9 cellular contexts compared by ENCODE assay signal in genomic region chr1:177983824-177984528, GRCh38. TPM values are rescaled to one million over a fixed set of nuclear protein-coding genes. Genes with fewer than 3 reads are reported as not detected.
A peak's percentile ranks its signal among the peaks of the same experiment; 100 is the strongest.
DNase-seq lines count a peak whose midpoint lies in the region; ATAC-seq and TF ChIP-seq lines count a peak whose summit lies in the region.
"Had no signal": no experiment of that assay in that cellular context is flagged by ENCODE, and none has a peak within 500 bp of the region (broad histone marks: within the 10 kb centered on the region; RNA-seq: fewer than 3 reads in every experiment).

No MANE protein-coding gene starts in this region.

- ATAC-seq in HG03025 (IDR thresholded peaks at IDR 0.05; ENCODE audit: low FRiP score, unreplicated experiment) = no peak
- no peak for ATAC-seq in activated CD8-positive, alpha-beta T cell treated with anti-CD3 and anti-CD28 coated beads, Interleukin-2, amount 10 ng/mL, durations not matched to agents 7 days and 5 days

- H3K27ac ChIP-seq in HEK293 (ENCODE audit: extremely low read depth, low read depth, low read length) (no peak overlapping the region), rectal smooth muscle tissue (ENCODE audit: low read depth, low read length) (no peak overlapping the region), MM.1S (ENCODE audit: low read length) (no peak overlapping the region)
- H3K27ac ChIP-seq: HL-60 had no signal

- POLR2A ChIA-PET in HEK293 (lab: Yijun Ruan, JAX) = no interaction called here
- POLR2A ChIA-PET in activated CD8-positive, alpha-beta T cell treated with anti-CD3 and anti-CD28 coated beads, Interleukin-2, amount 10 ng/mL, durations not matched to agents 7 days and 5 days (lab: Charles Lee) = no interaction called here

- H3K9ac ChIP-seq in rectal smooth muscle tissue (ENCODE audit: low read length) (no peak overlapping the region), MM.1S (ENCODE audit: low read length) (no peak overlapping the region)

- H2AFZ ChIP-seq in MM.1S (ENCODE audit: low read length) = no peak overlapping the region

- H3K9me2 ChIP-seq in MM.1S (replicated peaks; ENCODE audit: insufficient read depth, low read length) = no peaks in the 10 kb centered on the region

- TF ChIP-seq CTCF in HEK293 (tag by site-specific recombination; IDR thresholded peaks at IDR 0.05) = no peak
- no peak for TF ChIP-seq CTCF in MM.1S (IDR thresholded peaks at IDR 0.05; ENCODE audit: low read length)

- H3K4me1 Mint-ChIP-seq in activated CD8-positive, alpha-beta T cell treated with anti-CD3 and anti-CD28 coated beads, Interleukin-2, amount 10 ng/mL, durations not matched to agents 7 days and 5 days (ENCODE audit: low read depth) = no peaks in the 10 kb centered on the region

- no peaks in the 10 kb centered on the region for H3K36me3 ChIP-seq in HEK293 (ENCODE audit: control insufficient read depth in 2 of 2, insufficient read depth in 1 of 2, low read length in 2 of 2)
- H3K36me3 ChIP-seq in rectal smooth muscle tissue (ENCODE audit: control insufficient read depth, insufficient read depth, low read length) = no peaks in the 10 kb centered on the region
- no peaks in the 10 kb centered on the region for H3K36me3 ChIP-seq in MM.1S (replicated peaks; ENCODE audit: insufficient read depth, low read length)

- peaks cover 4% of the 10 kb centered on the region for H3K9me3 Mint-ChIP-seq in activated CD8-positive, alpha-beta T cell treated with anti-CD3 and anti-CD28 coated beads, Interleukin-2, amount 10 ng/mL, durations not matched to agents 7 days and 5 days (ENCODE audit: insufficient read depth)

- no peak overlapping the region for H3K4me2 ChIP-seq in MM.1S (ENCODE audit: low read depth, low read length)

- H3K27ac Mint-ChIP-seq in activated CD8-positive, alpha-beta T cell treated with anti-CD3 and anti-CD28 coated beads, Interleukin-2, amount 10 ng/mL, durations not matched to agents 7 days and 5 days = no peak overlapping the region

- H4K20me1 ChIP-seq in MM.1S (ENCODE audit: insufficient read depth, low read length) = no peaks in the 10 kb centered on the region

- DNase-seq in SK-N-DZ (ENCODE audit: low spot score) = peak; percentile 29
- peak; percentile 91 for DNase-seq in glomerular visceral epithelial cell (ENCODE audit: extremely low spot score)
- no peak for DNase-seq in MM.1S
- no peak for DNase-seq in cortex of kidney (lab: John Stamatoyannopoulos, UW)
- DNase-seq in activated CD8-positive, alpha-beta T cell treated with anti-CD3 and anti-CD28 coated beads, Interleukin-2, amount 10 ng/mL, durations not matched to agents 7 days and 5 days = no peak

- CTCF ChIA-PET in HEK293 (lab: Yijun Ruan, JAX) = interaction anchor here (0.6 to 1.0 kb wide), 2 partner anchors 48 to 802 kb away, joined by 3 to 5 read pairs; no protein-coding TSS in a partner anchor
- CTCF ChIA-PET in activated CD8-positive, alpha-beta T cell treated with anti-CD3 and anti-CD28 coated beads, Interleukin-2, amount 10 ng/mL, durations not matched to agents 7 days and 5 days (lab: Charles Lee) = no interaction called here

- no peaks in the 10 kb centered on the region for H3K4me1 ChIP-seq in HEK293 (ENCODE audit: control insufficient read depth, insufficient read depth, low read length)
- H3K4me1 ChIP-seq in rectal smooth muscle tissue (ENCODE audit: control insufficient read depth, insufficient read depth, low read length) = peaks cover 5% of the 10 kb centered on the region
- no peaks in the 10 kb centered on the region for H3K4me1 ChIP-seq in MM.1S (ENCODE audit: low read length)

- H3K9me3 ChIP-seq in HEK293 (ENCODE audit: control insufficient read depth, insufficient read depth, low read depth, low read length) (no peaks in the 10 kb centered on the region), MM.1S (replicated peaks; ENCODE audit: insufficient read depth, low read length) (no peaks in the 10 kb centered on the region)

- no peaks in the 10 kb centered on the region for H3K79me2 ChIP-seq in MM.1S (ENCODE audit: low read length)

- no peaks in the 10 kb centered on the region for H3F3A ChIP-seq in MM.1S (ENCODE audit: insufficient read depth, low read length)

- H3K27me3 ChIP-seq in rectal smooth muscle tissue (ENCODE audit: control insufficient read depth, insufficient read depth, low read length) (no peaks in the 10 kb centered on the region), MM.1S (replicated peaks; ENCODE audit: insufficient read depth, low read length) (no peaks in the 10 kb centered on the region)

- H3K36me3 Mint-ChIP-seq in activated CD8-positive, alpha-beta T cell treated with anti-CD3 and anti-CD28 coated beads, Interleukin-2, amount 10 ng/mL, durations not matched to agents 7 days and 5 days (ENCODE audit: low read depth) = no peaks in the 10 kb centered on the region

- H3K4me3 ChIP-seq in HEK293 (ENCODE audit: low read depth, low read length) (no peak overlapping the region), rectal smooth muscle tissue (ENCODE audit: low read length) (peak overlapping the region; percentile 21), MM.1S (ENCODE audit: low read length) (no peak overlapping the region)

- H3K4me3 Mint-ChIP-seq in activated CD8-positive, alpha-beta T cell treated with anti-CD3 and anti-CD28 coated beads, Interleukin-2, amount 10 ng/mL, durations not matched to agents 7 days and 5 days = no peak overlapping the region

- H3K27me3 Mint-ChIP-seq in activated CD8-positive, alpha-beta T cell treated with anti-CD3 and anti-CD28 coated beads, Interleukin-2, amount 10 ng/mL, durations not matched to agents 7 days and 5 days (ENCODE audit: low read depth) = no peaks in the 10 kb centered on the region

TF ChIP-seq in HEK293, 187 proteins besides CTCF, POLR2A, EP300 and RAD21 (continues in another document):
- TF ChIP-seq ZNF561 (tag by site-specific recombination; IDR thresholded peaks at IDR 0.05; ENCODE audit: borderline replicate concordance) (peak; percentile 68; the same call in 1 of the 2 replicates), ZNF701 (tag by site-specific recombination; IDR thresholded peaks at IDR 0.05) (no peak), ZNF416 (tag by site-specific recombination; IDR thresholded peaks at IDR 0.05) (no peak), ZNF544 (tag by site-specific recombination; IDR thresholded peaks at IDR 0.05) (no peak), ZNF785 (tag by site-specific recombination; IDR thresholded peaks at IDR 0.05) (no peak), ZNF555 (tag by site-specific recombination; conservative IDR thresholded peaks at IDR 0.05) (no peak), ZNF221 (tag by site-specific recombination; IDR thresholded peaks at IDR 0.05; ENCODE audit: borderline replicate concordance) (no peak), ZNF324 (tag by site-specific recombination; IDR thresholded peaks at IDR 0.05) (0 out of 2 replicates have a peak, but pooled peaks have one; percentile 48), PRDM1 (tag by site-specific recombination; IDR thresholded peaks at IDR 0.05) (no peak), SP3 (tag by site-specific recombination; IDR thresholded peaks at IDR 0.05) (peak; percentile 51; the same call in 1 of the 2 replicates), OSR2 (tag by site-specific recombination; IDR thresholded peaks at IDR 0.05) (no peak), ZNF600 (tag by site-specific recombination; IDR thresholded peaks at IDR 0.05) (peak; percentile 69), ZNF629 (tag by site-specific recombination; IDR thresholded peaks at IDR 0.05) (peak; percentile 19; the same call in 1 of the 2 replicates), YY2 (tag by site-specific recombination; IDR thresholded peaks at IDR 0.05) (peak; percentile 93), ZEB2 (tag by site-specific recombination; IDR thresholded peaks at IDR 0.05) (no peak), ZBTB44 (tag by site-specific recombination; IDR thresholded peaks at IDR 0.05) (no peak; the same call in 1 of the 2 replicates), ZNF2 (tag by site-specific recombination; IDR thresholded peaks at IDR 0.05) (no peak), GFI1B (tag by site-specific recombination; IDR thresholded peaks at IDR 0.05) (no peak), ZNF391 (tag by site-specific recombination; IDR thresholded peaks at IDR 0.05; ENCODE audit: borderline replicate concordance, low read depth) (no peak), ZNF211 (tag by site-specific recombination; IDR thresholded peaks at IDR 0.05; ENCODE audit: low read depth) (no peak)
- TF ChIP-seq, protein P1, sequence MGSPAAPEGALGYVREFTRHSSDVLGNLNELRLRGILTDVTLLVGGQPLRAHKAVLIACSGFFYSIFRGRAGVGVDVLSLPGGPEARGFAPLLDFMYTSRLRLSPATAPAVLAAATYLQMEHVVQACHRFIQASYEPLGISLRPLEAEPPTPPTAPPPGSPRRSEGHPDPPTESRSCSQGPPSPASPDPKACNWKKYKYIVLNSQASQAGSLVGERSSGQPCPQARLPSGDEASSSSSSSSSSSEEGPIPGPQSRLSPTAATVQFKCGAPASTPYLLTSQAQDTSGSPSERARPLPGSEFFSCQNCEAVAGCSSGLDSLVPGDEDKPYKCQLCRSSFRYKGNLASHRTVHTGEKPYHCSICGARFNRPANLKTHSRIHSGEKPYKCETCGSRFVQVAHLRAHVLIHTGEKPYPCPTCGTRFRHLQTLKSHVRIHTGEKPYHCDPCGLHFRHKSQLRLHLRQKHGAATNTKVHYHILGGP (tag by site-specific recombination; IDR thresholded peaks at IDR 0.05) = no peak

RNA-seq across cellular contexts. Expression of gene SEC16B, which starts 14.1 kb away (rescaled TPM):
- polyA plus RNA-seq in SK-N-DZ (2014; cell fraction: cytosol; rRNA removed) = 0.03 TPM in 1 of 2 replicates, not detected in the other
- polyA plus RNA-seq in SK-N-DZ (2014; cell fraction: nucleus; rRNA removed) = 0.14 TPM in 1 of 2 replicates, not detected in the other
- total RNA-seq in activated CD8-positive, alpha-beta T cell treated with anti-CD3 and anti-CD28 coated beads, Interleukin-2, amount 10 ng/mL, durations not matched to agents 7 days and 5 days = not detected

Comparison
In these comparisons a context has a peak if more than half of its experiments do, and no peak if none do; other contexts are left out.
1. DNase-seq: peak in SK-N-DZ (single experiment) and glomerular visceral epithelial cell (single experiment); none in MM.1S (single experiment), cortex of kidney (single experiment) and activated CD8-positive, alpha-beta T cell treated with anti-CD3 and anti-CD28 coated beads, Interleukin-2, amount 10 ng/mL, durations not matched to agents 7 days and 5 days (single experiment).